Comparison of ENCODE assay signal across 19 cellular contexts in genomic region chr15:34439878-34440277, GRCh38. TPM values are rescaled to one million over a fixed set of nuclear protein-coding genes. Genes with fewer than 3 reads are reported as not detected.
DNase-seq lines count a peak whose midpoint lies in the region; ATAC-seq, FAIRE-seq and TF ChIP-seq lines count a peak whose summit lies in the region.
"Had no signal": no experiment of that assay in that cellular context is flagged by ENCODE, and none has a peak within 500 bp of the region (broad histone marks: within the 10 kb centered on the region; RNA-seq: fewer than 3 reads in every experiment).

No MANE protein-coding gene starts in this region.

- no peak overlapping the region for H3K18ac ChIP-seq in neuronal stem cell (ENCODE audit: low read length)

- DNase-seq in HepG2 (ENCODE audit: low spot score), result no peak
- no peak for DNase-seq in right lobe of liver
- DNase-seq in K562 (ENCODE audit: extremely low read depth in 1 of 4, low spot score in 3 of 4), result peak in 1 of 4 experiments; percentile 4
- no peak for DNase-seq in neuronal stem cell (ENCODE audit: low spot score)
- no peak for DNase-seq in head of caudate nucleus
- DNase-seq: C1 segment of cervical spinal cord; Calu3; CD4-positive, alpha-beta memory T cell; COR-L47; DMS53; DMS79 treated with DMSO at 0.1 percent for 48 hours; GF-D8; GOT3; HFFc6 had no signal

- peaks cover 4% of the 10 kb centered on the region for H3K79me2 ChIP-seq in HepG2 (ENCODE audit: insufficient read depth, low read length)
- peaks cover 29% of the 10 kb centered on the region for H3K79me2 ChIP-seq in K562 (ENCODE audit: control insufficient read depth, insufficient read depth, low read length)

- H3K27ac ChIP-seq in HepG2 (ENCODE audit: extremely low read length, insufficient read depth, low read length), result no peak overlapping the region
- H3K27ac ChIP-seq in right lobe of liver, result no peak overlapping the region
- H3K27ac ChIP-seq in K562 (ENCODE audit: extremely low read depth, low read depth, low read length), result no peak overlapping the region
- H3K27ac ChIP-seq in neuronal stem cell (replicated peaks; ENCODE audit: low read length), result no peak overlapping the region

- no peak overlapping the region for H2BK15ac ChIP-seq in neuronal stem cell (ENCODE audit: low read length)

- ATAC-seq in HepG2 (no peak), right lobe of liver (no peak), K562 (no peak), HG03439 (IDR thresholded peaks at IDR 0.05; ENCODE audit: unreplicated experiment) (no peak)

- no peak overlapping the region for H2AK5ac ChIP-seq in neuronal stem cell (ENCODE audit: low read depth, low read length)

- CTCF ChIA-PET in HepG2 (lab: Yijun Ruan, JAX; ENCODE audit: low intra/inter-chr PET ratio, low total read pairs) (no interaction called here), K562 (lab: Yijun Ruan, JAX; ENCODE audit: low intra/inter-chr PET ratio) (no interaction called here)

- TF ChIP-seq POLR2A in HepG2 (IDR thresholded peaks at IDR 0.05; ENCODE audit: insufficient read depth in 1 of 2, low read depth in 2 of 2, low read length in 2 of 2), result no peak
- no peak for TF ChIP-seq POLR2A in right lobe of liver (IDR thresholded peaks at IDR 0.05)
- TF ChIP-seq POLR2A in K562 (conservative IDR thresholded peaks at IDR 0.05), result no peak

- H3K4me2 ChIP-seq in HepG2 (ENCODE audit: low read depth, low read length) (no peak overlapping the region), K562 (ENCODE audit: insufficient read depth, low read length) (no peak overlapping the region), neuronal stem cell (ENCODE audit: insufficient read depth, low read length, poor library complexity, severe bottlenecking) (no peak overlapping the region)

- no peak for TF ChIP-seq CTCF in HepG2 (CRISPR knock-in tag; IDR thresholded peaks at IDR 0.05)
- TF ChIP-seq CTCF in right lobe of liver (IDR thresholded peaks at IDR 0.05), result no peak
- TF ChIP-seq CTCF in K562 (IDR thresholded peaks at IDR 0.05 in 2 of 3, conservative IDR thresholded peaks at IDR 0.05 in 1 of 3; ENCODE audit: insufficient read depth in 2 of 3, low read depth in 1 of 3, low read length in 3 of 3), result no peak

- H3K4me3 ChIP-seq in HepG2 (replicated peaks in 1 of 3; ENCODE audit: insufficient read depth in 1 of 3, low read depth in 2 of 3, low read length in 3 of 3), result no peak overlapping the region
- H3K4me3 ChIP-seq in right lobe of liver, result no peak overlapping the region
- no peak overlapping the region for H3K4me3 ChIP-seq in K562
- H3K4me3 ChIP-seq in neuronal stem cell (ENCODE audit: low read length in 2 of 2), result no peak overlapping the region
- H3K4me3 ChIP-seq: HAP-1 had no signal

- H2BK120ac ChIP-seq in neuronal stem cell (ENCODE audit: low read depth, low read length), result no peak overlapping the region

- no peak overlapping the region for H4K91ac ChIP-seq in neuronal stem cell (ENCODE audit: low read depth, low read length, poor library complexity)

- H3K9ac ChIP-seq in HepG2 (ENCODE audit: insufficient read depth, low read depth, low read length), result no peak overlapping the region
- H3K9ac ChIP-seq in K562 (ENCODE audit: insufficient read depth in 1 of 2, low read depth in 2 of 2, low read length in 2 of 2), result no peak overlapping the region
- peak overlapping the region; percentile 44 for H3K9ac ChIP-seq in neuronal stem cell (ENCODE audit: low read depth, low read length, poor library complexity)

- no peak overlapping the region for H2BK12ac ChIP-seq in neuronal stem cell (ENCODE audit: low read length)

- H3K36me3 ChIP-seq in HepG2 (replicated peaks in 1 of 2; ENCODE audit: control insufficient read depth in 1 of 2, insufficient read depth in 2 of 2, low read length in 2 of 2) (no peaks in the 10 kb centered on the region), right lobe of liver (no peaks in the 10 kb centered on the region), K562 (ENCODE audit: control insufficient read depth, insufficient read depth, low read length) (peaks cover 10% of the 10 kb centered on the region; the same call in 2 of the 3 replicates), neuronal stem cell (replicated peaks in 1 of 2; ENCODE audit: control insufficient read depth in 2 of 2, insufficient read depth in 2 of 2, low read length in 2 of 2) (peaks cover 0 to 4% of the 10 kb centered on the region in 2 donors)
- H3K36me3 ChIP-seq: HAP-1 had no signal

- FAIRE-seq in HepG2 (lab: Jason Lieb, UNC), result no peak
- FAIRE-seq in K562 (lab: Jason Lieb, UNC), result no peak
- FAIRE-seq: GM12891, GM18507, H54 had no signal

- 25% methylated on average over 5 of the region's 5 CpGs for WGBS in HepG2 (ENCODE audit: low lambda C conversion rate)
- WGBS in right lobe of liver (ENCODE audit: insufficient coverage, low coverage, low lambda C conversion rate, missing lambda C conversion rate), result 63% methylated on average over 5 of the region's 5 CpGs
- 62% methylated on average over 5 of the region's 5 CpGs for WGBS in K562 (ENCODE audit: insufficient coverage, low coverage, missing lambda C conversion rate)
- no CpG with 5 or more reads among the region's 5 CpGs for WGBS in neuronal stem cell (ENCODE audit: extremely low coverage in 2 of 2, insufficient read length in 2 of 2, insufficient replicate concordance in 1 of 2), 2 donors

- intact Hi-C loops in HepG2 (cut with micrococcal nuclease; ENCODE audit: unreplicated experiment), result no loop called here
- intact Hi-C loops in right lobe of liver (cut with DNase I), result no loop called here
- intact Hi-C loops in K562 (cut with micrococcal nuclease), result loop anchor here (10.0 kb wide), 2 partner anchors 145 to 215 kb away; partner anchors contain the start of genes EMC4 and GOLGA8B
- intact Hi-C loops in head of caudate nucleus (cut with DNase I), result no loop called here

- no peak overlapping the region for H4K8ac ChIP-seq in neuronal stem cell (ENCODE audit: low read depth, low read length)

- H3K4ac ChIP-seq in neuronal stem cell (ENCODE audit: low read length), result no peak overlapping the region

- peaks cover 1% of the 10 kb centered on the region for H3K79me1 ChIP-seq in neuronal stem cell (ENCODE audit: low read depth, low read length)

- TF ChIP-seq RAD21 in HepG2 (CRISPR knock-in tag; IDR thresholded peaks at IDR 0.05), result no peak
- TF ChIP-seq RAD21 in K562 (CRISPR knock-in tag; conservative IDR thresholded peaks at IDR 0.05 in 1 of 2, IDR thresholded peaks at IDR 0.05 in 1 of 2), result no peak

- H4K20me1 ChIP-seq in HepG2 (ENCODE audit: insufficient read depth, low read length) (no peaks in the 10 kb centered on the region), K562 (replicated peaks; ENCODE audit: control insufficient read depth, insufficient read depth, low read length) (peaks cover 8% of the 10 kb centered on the region; the same call in 1 of the 2 replicates)

- H3K14ac ChIP-seq in neuronal stem cell (ENCODE audit: low read length), result no peak overlapping the region

- peaks cover 10% of the 10 kb centered on the region for H3K4me1 ChIP-seq in HepG2 (ENCODE audit: insufficient read depth, low read length)
- H3K4me1 ChIP-seq in right lobe of liver, result no peaks in the 10 kb centered on the region
- peaks cover 8 to 20% of the 10 kb centered on the region in 2 experiments; a peak in 3 of 5 replicates for H3K4me1 ChIP-seq in K562 (replicated peaks in 1 of 2; ENCODE audit: control insufficient read depth in 2 of 2, insufficient read depth in 2 of 2, low read length in 2 of 2)
- peaks cover 0 to 4% of the 10 kb centered on the region in 2 donors for H3K4me1 ChIP-seq in neuronal stem cell (ENCODE audit: control insufficient read depth in 2 of 2, insufficient read depth in 1 of 2, low read depth in 1 of 2, low read length in 2 of 2)
- H3K4me1 ChIP-seq: HAP-1 had no signal

- POLR2A ChIA-PET in HepG2 (lab: Yijun Ruan, JAX) (no interaction called here), K562 (lab: Yijun Ruan, JAX) (no interaction called here)

- H3K9me3 ChIP-seq in HepG2 (ENCODE audit: low read length), result no peaks in the 10 kb centered on the region
- no peaks in the 10 kb centered on the region for H3K9me3 ChIP-seq in right lobe of liver
- H3K9me3 ChIP-seq in K562 (replicated peaks; ENCODE audit: control insufficient read depth, insufficient read depth, low read depth, low read length), result no peaks in the 10 kb centered on the region
- H3K9me3 ChIP-seq in neuronal stem cell (replicated peaks in 1 of 2; ENCODE audit: control insufficient read depth in 2 of 2, insufficient read depth in 1 of 2, low read depth in 1 of 2, low read length in 2 of 2), result no peaks in the 10 kb centered on the region
- H3K9me3 ChIP-seq: HAP-1 had no signal

- TF ChIP-seq EP300 in HepG2 (IDR thresholded peaks at IDR 0.05; ENCODE audit: low read depth in 2 of 2, low read length in 2 of 2) (no peak), HepG2 (CRISPR knock-in tag; IDR thresholded peaks at IDR 0.05; ENCODE audit: borderline replicate concordance) (no peak), K562 (IDR thresholded peaks at IDR 0.05; ENCODE audit: low read length) (no peak)

- peak overlapping the region; percentile 63 for H2AFZ ChIP-seq in HepG2 (ENCODE audit: low read length)
- no peak overlapping the region for H2AFZ ChIP-seq in K562 (ENCODE audit: low read depth, low read length)
- no peak overlapping the region for H2AFZ ChIP-seq in neuronal stem cell (ENCODE audit: low read length)

- BruUV-seq in HepG2 (replicated peaks; lab: Mats Ljungman, UMichigan), result no TSS peak
- BruUV-seq in K562 (replicated peaks; lab: Mats Ljungman, UMichigan), result no TSS peak

- no peaks in the 10 kb centered on the region for H3K9me1 ChIP-seq in K562 (ENCODE audit: control insufficient read depth, insufficient read depth, low read length)

- H2BK5ac ChIP-seq in neuronal stem cell (ENCODE audit: low read length), result no peak overlapping the region

- no peak overlapping the region for H3K23ac ChIP-seq in neuronal stem cell (ENCODE audit: low read depth, low read length, poor library complexity)

- in situ Hi-C loops in HepG2 (cut with HindIII; ENCODE audit: extremely low pct_ligation_motif_present, low pct_unique_long_range_greater_than_20kb), result loop anchor here (10.0 to 25.0 kb wide), 2 partner anchors 75 to 147 kb away; partner anchors contain the start of genes GOLGA8B and LPCAT4
- in situ Hi-C loops in K562 (cut with MboI), result no loop called here

- H3K27me3 ChIP-seq in HepG2 (ENCODE audit: control insufficient read depth in 1 of 2, insufficient read depth in 2 of 2, low read length in 2 of 2), result no peaks in the 10 kb centered on the region; a peak in 1 of 5 replicates
- H3K27me3 ChIP-seq in right lobe of liver, result no peaks in the 10 kb centered on the region
- no peaks in the 10 kb centered on the region for H3K27me3 ChIP-seq in K562 (ENCODE audit: control insufficient read depth in 2 of 2, insufficient read depth in 2 of 2, low read length in 2 of 2)
- H3K27me3 ChIP-seq in neuronal stem cell (ENCODE audit: control insufficient read depth in 3 of 3, insufficient read depth in 3 of 3, low read depth in 1 of 3, low read length in 3 of 3), result peaks cover 0 to 27% (median 23%) of the 10 kb centered on the region in 3 experiments

RNA-seq across cellular contexts. Expression of gene GOLGA8A, which starts 2.3 kb away (rescaled TPM):
- total RNA-seq in HepG2 (2016; rRNA removed; fragmentation: Illumina TruSeq; extraction: Trizol) (1.6 and 17.1 TPM in 2 replicates), right lobe of liver (10 to 100 TPM in 4 of 6 experiments, 1 to 10 TPM in 2; 8.8 to 24.3 (median 16.3) TPM), K562 (2014; rRNA removed) (34.6 and 35.3 TPM in 2 replicates), K562 (2014; rRNA removed; fragmentation: Illumina TruSeq; extraction: Trizol) (55.9 and 56.3 TPM in 2 replicates), K562 (2015; rRNA removed; fragmentation: Illumina TruSeq; extraction: Trizol) (48.3 and 52.6 TPM in 2 replicates), K562 (2021) (77.0 and 86.3 TPM in 2 replicates)
- total RNA-seq in HepG2 (2016; cell fraction: cytosol; rRNA removed; fragmentation: Illumina TruSeq; extraction: Trizol; ENCODE audit: low read depth), result 3.1 and 4.3 TPM in 2 replicates
- 2.1 and 14.5 TPM in 2 replicates for total RNA-seq in HepG2 (2016; cell fraction: insoluble cytoplasmic fraction; rRNA removed; fragmentation: Illumina TruSeq; extraction: Trizol)
- 1.4 and 1.5 TPM in 2 replicates for total RNA-seq in HepG2 (2016; cell fraction: membrane; rRNA removed; fragmentation: Illumina TruSeq; extraction: Trizol)
- total RNA-seq in HepG2 (2016; cell fraction: nucleus; rRNA removed; fragmentation: Illumina TruSeq; extraction: Trizol), result 25.3 and 27.2 TPM in 2 replicates
- polyA plus RNA-seq in HepG2 (2011; rRNA removed) (43.7 and 47.8 TPM in 2 replicates), K562 (2011; rRNA removed) (98.9 and 99.2 TPM in 2 replicates), K562 (2014; fragmentation: Illumina TruSeq; extraction: Trizol) (65.7 and 82.7 TPM in 2 replicates), K562 (2014; fragmentation: Nextera tagmentation; extraction: Ambion mirVana) (10 to 100 TPM; 11.2 to 12.4 TPM), K562 (2014; rRNA removed) (144 and 191 TPM in 2 replicates)
- polyA plus RNA-seq in HepG2 (2011; cell fraction: cytosol; rRNA removed), result 2.5 and 3.4 TPM in 2 replicates
- polyA plus RNA-seq in HepG2 (2011; cell fraction: nucleus; rRNA removed), result 253 and 302 TPM in 2 replicates
- 59.0 and 63.8 TPM in 2 replicates for polyA plus RNA-seq in HepG2 (2012)
- polyA plus RNA-seq in HepG2 (2016; cell fraction: cytosol; fragmentation: Illumina TruSeq; extraction: Trizol; ENCODE audit: low read depth), result 0.15 and 0.26 TPM in 2 replicates
- polyA plus RNA-seq in HepG2 (2016; cell fraction: insoluble cytoplasmic fraction; fragmentation: Illumina TruSeq; extraction: Trizol; ENCODE audit: low read depth), result 1.8 and 2.0 TPM in 2 replicates
- polyA plus RNA-seq in HepG2 (2016; cell fraction: membrane; fragmentation: Illumina TruSeq; extraction: Trizol; ENCODE audit: low read depth), result 0.35 and 0.44 TPM in 2 replicates
- polyA plus RNA-seq in HepG2 (2016; cell fraction: nucleus; fragmentation: Illumina TruSeq; extraction: Trizol; ENCODE audit: insufficient read depth, low read depth), result 158 and 176 TPM in 2 replicates
- polyA minus RNA-seq in HepG2 (2011; rRNA and poly(A)+ RNA removed; ENCODE audit: low replicate concordance), result 5.2 and 7.9 TPM in 2 replicates
- polyA minus RNA-seq in HepG2 (2011; cell fraction: cytosol; rRNA and poly(A)+ RNA removed), result 2.3 and 2.6 TPM in 2 replicates
- polyA minus RNA-seq in HepG2 (2011; cell fraction: nucleus; rRNA and poly(A)+ RNA removed), result 58.6 and 68.8 TPM in 2 replicates
- 252 and 601 TPM in 2 replicates for total RNA-seq in K562 (2011; cell fraction: chromatin; rRNA removed; ENCODE audit: low replicate concordance)
- 93.6 and 128 TPM in 2 replicates for total RNA-seq in K562 (2011; cell fraction: nucleolus; rRNA removed)
- total RNA-seq in K562 (2011; cell fraction: nucleoplasm; rRNA removed), result 217 and 228 TPM in 2 replicates
- 6.2 and 17.2 TPM in 2 replicates for polyA plus RNA-seq in K562 (2011; cell fraction: cytosol; rRNA removed)
- 364 and 408 TPM in 2 replicates for polyA plus RNA-seq in K562 (2011; cell fraction: nucleus; rRNA removed)
- 77.0 and 141 TPM in 2 replicates for polyA plus RNA-seq in K562 (2012)
- 17.0 and 17.2 TPM in 2 replicates for polyA minus RNA-seq in K562 (2011; rRNA and poly(A)+ RNA removed)
- 5.7 and 7.8 TPM in 2 replicates for polyA minus RNA-seq in K562 (2011; cell fraction: cytosol; rRNA and poly(A)+ RNA removed)
- polyA minus RNA-seq in K562 (2011; cell fraction: nucleus; rRNA and poly(A)+ RNA removed), result 45.1 and 69.5 TPM in 2 replicates
- 16.2 TPM for polyA plus RNA-seq in neuronal stem cell (2013, experiment 1 of 2)
- polyA plus RNA-seq in neuronal stem cell (2013, experiment 2 of 2), result 16.4 TPM

Comparison
In these comparisons a context has a peak if more than half of its experiments do, and no peak if none do; other contexts are left out.
1. Of the 241 proteins assayed by ChIP-seq in both HepG2 and K562: peak only in HepG2: none; only in K562: ZNF431 and ZNF766; in both: none; in neither: 239.